9 cellular contexts compared by ENCODE assay signal in the genomic region with DNA sequence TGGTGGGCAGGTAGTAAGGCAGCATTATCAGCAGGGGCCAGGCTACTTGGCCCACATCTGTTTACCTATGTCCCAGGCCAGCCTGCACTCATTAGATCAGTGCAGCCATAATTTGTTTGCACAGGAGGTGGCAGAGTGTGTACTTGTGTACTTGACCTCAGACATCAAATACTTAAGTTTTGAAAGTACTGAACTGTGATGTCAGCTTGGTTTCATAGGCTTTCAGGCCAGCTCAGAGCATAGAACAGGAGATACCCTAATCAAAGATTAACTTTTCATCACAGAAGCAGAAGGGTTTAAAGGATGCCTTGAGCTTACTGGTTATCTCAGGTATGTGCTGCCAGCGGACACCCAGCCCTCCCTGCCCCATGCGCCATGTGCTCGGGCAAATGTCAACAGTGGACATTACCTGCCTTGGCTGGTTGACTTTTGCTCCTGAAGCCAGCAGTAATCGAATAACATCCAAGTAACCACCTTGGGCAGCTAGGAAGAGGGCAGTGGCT. TPM values are rescaled to one million over a fixed set of nuclear protein-coding genes. Genes with fewer than 3 reads are reported as not detected.
A peak's percentile ranks its signal among the peaks of the same experiment; 100 is the strongest.
DNase-seq lines count a peak whose midpoint lies in the region; ATAC-seq and TF ChIP-seq lines count a peak whose summit lies in the region.
"Had no signal": no experiment of that assay in that cellular context is flagged by ENCODE, and none has a peak within 500 bp of the region (broad histone marks: within the 10 kb centered on the region; RNA-seq: fewer than 3 reads in every experiment).

No MANE protein-coding gene starts in this region.

- no peaks in the 10 kb centered on the region for H3K9me3 ChIP-seq in gastrocnemius medialis
- H3K9me3 ChIP-seq in A673 (ENCODE audit: low read depth, low read length, poor library complexity, severe bottlenecking): no peaks in the 10 kb centered on the region
- H3K9me3 ChIP-seq: SJSA1 had no signal

- H3K27me3 ChIP-seq in gastrocnemius medialis (no peaks in the 10 kb centered on the region), A673 (replicated peaks; ENCODE audit: insufficient read depth, low read depth, low read length, poor library complexity) (no peaks in the 10 kb centered on the region)
- H3K27me3 ChIP-seq: SJSA1 had no signal

- H3K9me3 Mint-ChIP-seq in activated CD8-positive, alpha-beta T cell treated with anti-CD3 and anti-CD28 coated beads for 36 hours: no peaks in the 10 kb centered on the region

- TF ChIP-seq POLR2A in gastrocnemius medialis (IDR thresholded peaks at IDR 0.05): no peak

- H3K4me3 Mint-ChIP-seq in activated CD8-positive, alpha-beta T cell treated with anti-CD3 and anti-CD28 coated beads for 36 hours: no peak overlapping the region

- ATAC-seq in GM19467 (IDR thresholded peaks at IDR 0.05; ENCODE audit: unreplicated experiment) (peak; percentile 92), HG03442 (IDR thresholded peaks at IDR 0.05; ENCODE audit: unreplicated experiment) (peak; percentile 54), gastrocnemius medialis (no peak)
- peak; percentile 34 for ATAC-seq in activated CD8-positive, alpha-beta T cell treated with anti-CD3 and anti-CD28 coated beads for 36 hours

- peaks cover 7 to 23% of the 10 kb centered on the region in 2 donors for H3K4me1 ChIP-seq in gastrocnemius medialis
- no peaks in the 10 kb centered on the region for H3K4me1 ChIP-seq in A673 (ENCODE audit: insufficient read depth, low read length, poor library complexity, severe bottlenecking)

- CTCF ChIA-PET in activated CD8-positive, alpha-beta T cell treated with anti-CD3 and anti-CD28 coated beads for 36 hours (lab: Charles Lee): interaction anchor here (1.8 kb wide), 1 partner anchor 74 kb away, joined by 6 read pairs; no protein-coding TSS in a partner anchor
- CTCF ChIA-PET in A673 (lab: Charles Lee): interaction anchor here (1.7 kb wide), 1 partner anchor 74 kb away, joined by 6 read pairs; no protein-coding TSS in a partner anchor

- H3K4me3 ChIP-seq in gastrocnemius medialis: no peak overlapping the region
- H3K4me3 ChIP-seq in A673 (ENCODE audit: low read depth, low read length, poor library complexity, severe bottlenecking): no peak overlapping the region
- H3K4me3 ChIP-seq: SJSA1 had no signal

- H3K27ac ChIP-seq in gastrocnemius medialis (no peak overlapping the region), A673 (ENCODE audit: low read depth, low read length, poor library complexity, severe bottlenecking) (no peak overlapping the region)
- H3K27ac ChIP-seq: SJSA1 had no signal

- intact Hi-C loops in activated CD8-positive, alpha-beta T cell treated with anti-CD3 and anti-CD28 coated beads for 36 hours (cut with micrococcal nuclease): loop anchor here (10.0 kb wide), 1 partner anchor 285 kb away; no protein-coding TSS in a partner anchor
- intact Hi-C loops in gastrocnemius medialis (cut with DNase I; ENCODE audit: low total_unique reads): loop anchor here (5.0 to 10.0 kb wide), 2 partner anchors 288 to 485 kb away; no protein-coding TSS in a partner anchor
- intact Hi-C loops in A673 (cut with micrococcal nuclease; ENCODE audit: unreplicated experiment): loop anchor here (10.0 kb wide), 1 partner anchor 285 kb away; no protein-coding TSS in a partner anchor

- H3K27ac Mint-ChIP-seq in activated CD8-positive, alpha-beta T cell treated with anti-CD3 and anti-CD28 coated beads for 36 hours: no peak overlapping the region

- POLR2A ChIA-PET in activated CD8-positive, alpha-beta T cell treated with anti-CD3 and anti-CD28 coated beads for 36 hours (lab: Charles Lee): no interaction called here
- POLR2A ChIA-PET in A673 (lab: Charles Lee; ENCODE audit: low non-redundant PET): no interaction called here

- no peaks in the 10 kb centered on the region for H3K36me3 Mint-ChIP-seq in activated CD8-positive, alpha-beta T cell treated with anti-CD3 and anti-CD28 coated beads for 36 hours (ENCODE audit: low read depth)

- peak; percentile 98 for DNase-seq in DMS53 (lab: John Stamatoyannopoulos, UW)
- no peak for DNase-seq in activated CD8-positive, alpha-beta T cell treated with anti-CD3 and anti-CD28 coated beads for 36 hours
- no peak for DNase-seq in gastrocnemius medialis
- DNase-seq in HCEC 1CT: no peak
- DNase-seq in activated naive CD4-positive, alpha-beta T cell treated with anti-CD3 and anti-CD28 coated beads, Interleukin-2, amount 50 U/mL, for 16 hours: no peak
- DNase-seq in A673 (ENCODE audit: low spot score): no peak

- no peaks in the 10 kb centered on the region for H3K36me3 ChIP-seq in gastrocnemius medialis
- H3K36me3 ChIP-seq in A673 (ENCODE audit: insufficient read depth, low read length, poor library complexity, severe bottlenecking): no peaks in the 10 kb centered on the region
- H3K36me3 ChIP-seq: SJSA1 had no signal

- in situ Hi-C loops in gastrocnemius medialis (cut with MboI; ENCODE audit: low sequenced_read_pairs in 4 of 4): loop anchor here in 3 of 4 donors (10.0 to 25.0 kb wide), 7 partner anchors 75 to 495 kb away; no protein-coding TSS in a partner anchor

- TF ChIP-seq CTCF in activated CD8-positive, alpha-beta T cell treated with anti-CD3 and anti-CD28 coated beads for 36 hours (IDR thresholded peaks at IDR 0.05): no peak
- TF ChIP-seq CTCF in gastrocnemius medialis (IDR thresholded peaks at IDR 0.05 in 4 of 5, conservative IDR thresholded peaks at IDR 0.05 in 1 of 5): no peak
- TF ChIP-seq CTCF in A673 (conservative IDR thresholded peaks at IDR 0.05; ENCODE audit: low read depth, low read length): no peak

- peaks cover 12% of the 10 kb centered on the region for H3K4me1 Mint-ChIP-seq in activated CD8-positive, alpha-beta T cell treated with anti-CD3 and anti-CD28 coated beads for 36 hours (ENCODE audit: low read depth)

- BruUV-seq in A673 (replicated peaks; lab: Mats Ljungman, UMichigan): no TSS peak

- H3K27me3 Mint-ChIP-seq in activated CD8-positive, alpha-beta T cell treated with anti-CD3 and anti-CD28 coated beads for 36 hours: no peaks in the 10 kb centered on the region

RNA-seq across cellular contexts. Expression of gene ANKRD29, which starts 33.2 kb away (rescaled TPM):
- total RNA-seq in activated CD8-positive, alpha-beta T cell treated with anti-CD3 and anti-CD28 coated beads for 36 hours: not detected
- total RNA-seq in gastrocnemius medialis (1 to 10 TPM in 3 of 4 donors, under 1 TPM in 1; 0.93 to 2.8 (median 1.6) TPM), A673 (2021) (2.6 and 2.8 TPM in 2 replicates)

RNA-seq across cellular contexts. Expression of gene NPC1, which starts 43.2 kb away (rescaled TPM):
- total RNA-seq in activated CD8-positive, alpha-beta T cell treated with anti-CD3 and anti-CD28 coated beads for 36 hours: 10 to 100 TPM; 21.5 to 22.9 TPM
- total RNA-seq in gastrocnemius medialis (10 to 100 TPM; 35.7 to 99.4 (median 46.2) TPM), A673 (2021) (50.5 and 53.0 TPM in 2 replicates)

RNA-seq across cellular contexts. Expression of gene LAMA3, which starts 59.8 kb away (rescaled TPM):
- total RNA-seq in activated CD8-positive, alpha-beta T cell treated with anti-CD3 and anti-CD28 coated beads for 36 hours: under 1 TPM in 1 of 2 experiments, not detected in 1; 0.05 TPM
- total RNA-seq in gastrocnemius medialis (1 to 10 TPM; 1.1 to 5.3 (median 2.1) TPM), A673 (2021) (2.6 and 2.7 TPM in 2 replicates)

Comparison
In these comparisons a context has a peak if more than half of its experiments do, and no peak if none do; other contexts are left out.
1. ATAC-seq: peak in GM19467 (single experiment), HG03442 (single experiment) and activated CD8-positive, alpha-beta T cell treated with anti-CD3 and anti-CD28 coated beads for 36 hours (single experiment); none in gastrocnemius medialis (0 of 2).